ENCODE assay signal across 10 cellular contexts in genomic region chr7:100679927-100680588, GRCh38. TPM values are rescaled to one million over a fixed set of nuclear protein-coding genes. Genes with fewer than 3 reads are reported as not detected.
A peak's percentile ranks its signal among the peaks of the same experiment; 100 is the strongest.
DNase-seq lines count a peak whose midpoint lies in the region; ATAC-seq and TF ChIP-seq lines count a peak whose summit lies in the region.
"Had no signal": no experiment of that assay in that cellular context is flagged by ENCODE, and none has a peak within 500 bp of the region (broad histone marks: within the 10 kb centered on the region; RNA-seq: fewer than 3 reads in every experiment).

No MANE protein-coding gene starts in this region.

- CTCF ChIA-PET in PC-3 (lab: Charles Lee): no interaction called here

- no peak overlapping the region for H4K12ac ChIP-seq in trophoblast cell (ENCODE audit: low read depth, low read length)

- H4K20me1 ChIP-seq in PC-3 (ENCODE audit: low read length): no peaks in the 10 kb centered on the region

- TSS peak; percentile 21 for BruUV-seq in PC-3 (replicated peaks; lab: Mats Ljungman, UMichigan)

- WGBS in esophagus squamous epithelium, 2 donors: 46 to 52% methylated on average over 11 to 13 of the region's 14 CpGs
- no CpG with 5 or more reads among the region's 14 CpGs for WGBS in trophoblast cell (ENCODE audit: extremely low coverage, insufficient coverage, insufficient read length)

- H3K27me3 ChIP-seq in PC-3 (ENCODE audit: low read length) (no peaks in the 10 kb centered on the region), esophagus squamous epithelium (no peaks in the 10 kb centered on the region), trophoblast cell (ENCODE audit: insufficient read depth, low read length) (no peaks in the 10 kb centered on the region)

- no peak for ATAC-seq in PC-3
- ATAC-seq in HG02623 (IDR thresholded peaks at IDR 0.05; ENCODE audit: unreplicated experiment): no peak
- ATAC-seq: mucosa of descending colon had no signal

- H3K4me3 ChIP-seq in PC-3 (ENCODE audit: low read length) (no peak overlapping the region), esophagus squamous epithelium (no peak overlapping the region), trophoblast cell (ENCODE audit: low read depth, low read length) (no peak overlapping the region)
- H3K4me3 ChIP-seq: mucosa of descending colon had no signal

- H2AFZ ChIP-seq in PC-3 (ENCODE audit: low read length): no peak overlapping the region
- H2AFZ ChIP-seq in trophoblast cell (ENCODE audit: insufficient read depth, low read length, poor library complexity): no peak overlapping the region

- H3K23ac ChIP-seq in trophoblast cell (ENCODE audit: low read length): no peak overlapping the region

- no peak overlapping the region for H2BK12ac ChIP-seq in trophoblast cell (ENCODE audit: low read length)

- H2BK120ac ChIP-seq in trophoblast cell (ENCODE audit: insufficient read depth, low read length, poor library complexity): no peak overlapping the region

- no peak overlapping the region for H3K4ac ChIP-seq in trophoblast cell (ENCODE audit: low read depth, low read length)

- no peak overlapping the region for H4K8ac ChIP-seq in trophoblast cell (ENCODE audit: low read depth, low read length)

- intact Hi-C loops in PC-3 (cut with micrococcal nuclease) (no loop called here), esophagus squamous epithelium (cut with DNase I) (no loop called here)

- no peak overlapping the region for H3K14ac ChIP-seq in trophoblast cell (ENCODE audit: low read length)

- H3K4me1 ChIP-seq in PC-3 (ENCODE audit: insufficient read depth, low read length): no peaks in the 10 kb centered on the region
- H3K4me1 ChIP-seq in esophagus squamous epithelium: peaks cover 23 to 74% (median 28%) of the 10 kb centered on the region in 3 donors
- H3K4me1 ChIP-seq in trophoblast cell (ENCODE audit: control insufficient read depth in 1 of 2, insufficient read depth in 2 of 2, low read length in 2 of 2): peaks cover 0 to 4% of the 10 kb centered on the region in 2 experiments

- H2AK5ac ChIP-seq in trophoblast cell (ENCODE audit: low read length): no peak overlapping the region

- TF ChIP-seq POLR2A in esophagus squamous epithelium (IDR thresholded peaks at IDR 0.05): no peak

- TF ChIP-seq CTCF in PC-3 (conservative IDR thresholded peaks at IDR 0.05; ENCODE audit: low read depth, low read length): no peak
- no peak for TF ChIP-seq CTCF in esophagus squamous epithelium (IDR thresholded peaks at IDR 0.05)

- peaks cover 11% of the 10 kb centered on the region for H3K79me2 ChIP-seq in PC-3 (ENCODE audit: low read length)
- peaks cover 4% of the 10 kb centered on the region for H3K79me2 ChIP-seq in trophoblast cell (ENCODE audit: control insufficient read depth, insufficient read depth, low read length, poor library complexity)

- H3K36me3 ChIP-seq in PC-3 (ENCODE audit: low read depth, low read length) (peaks cover 17% of the 10 kb centered on the region; the same call in 1 of the 2 replicates), esophagus squamous epithelium (peaks cover 51 to 87% (median 60%) of the 10 kb centered on the region in 3 donors), trophoblast cell (ENCODE audit: control insufficient read depth in 1 of 2, insufficient read depth in 2 of 2, low read length in 2 of 2) (peaks cover 83 to 84% of the 10 kb centered on the region in 2 experiments)

- no peaks in the 10 kb centered on the region for H3K9me2 ChIP-seq in PC-3 (replicated peaks; ENCODE audit: low read length)

- H4K91ac ChIP-seq in trophoblast cell (ENCODE audit: low read depth, low read length): no peak overlapping the region

- H2BK5ac ChIP-seq in trophoblast cell (ENCODE audit: low read depth, low read length, poor library complexity): no peak overlapping the region

- no peak overlapping the region for H3K27ac ChIP-seq in PC-3 (ENCODE audit: low read length)
- H3K27ac ChIP-seq in esophagus squamous epithelium: peak overlapping the region; percentile 64 to 86 (median 82)
- no peak overlapping the region for H3K27ac ChIP-seq in trophoblast cell (ENCODE audit: low read depth, low read length)

- no peaks in the 10 kb centered on the region for H3F3A ChIP-seq in PC-3 (ENCODE audit: low read length, unreplicated experiment)

- no peaks in the 10 kb centered on the region for H3K9me3 ChIP-seq in PC-3 (ENCODE audit: low read length)
- H3K9me3 ChIP-seq in esophagus squamous epithelium: no peaks in the 10 kb centered on the region
- H3K9me3 ChIP-seq in trophoblast cell (ENCODE audit: insufficient read depth, low read depth, low read length): no peaks in the 10 kb centered on the region
- H3K9me3 ChIP-seq: mucosa of descending colon had no signal

- H3K4me2 ChIP-seq in PC-3 (ENCODE audit: low read length) (no peak overlapping the region), trophoblast cell (ENCODE audit: low read length) (no peak overlapping the region)

- POLR2A ChIA-PET in PC-3 (lab: Charles Lee; ENCODE audit: unreplicated experiment): no interaction called here

- H3K9ac ChIP-seq in PC-3 (ENCODE audit: low read length) (no peak overlapping the region), trophoblast cell (ENCODE audit: low read length) (no peak overlapping the region)

- DNase-seq in EH (ENCODE audit: low read depth) (peak; percentile 30), PC-3 (no peak), esophagus squamous epithelium (lab: John Stamatoyannopoulos, UW) (no peak), trophoblast cell (peak; percentile 47 to 56), COR-L47 (lab: John Stamatoyannopoulos, UW) (no peak), SHP77 treated with DMSO at 0.1 percent for 48 hours (lab: John Stamatoyannopoulos, UW) (no peak)
- DNase-seq in activated CD4-positive, CD25-positive, alpha-beta regulatory T cell treated with anti-CD3 and anti-CD28 coated beads, Interleukin-2, amount 50 U/mL, for 72 hours: no peak
- DNase-seq: RPMI8226 had no signal

- H3K18ac ChIP-seq in trophoblast cell (ENCODE audit: low read length): no peak overlapping the region

- peaks cover 2% of the 10 kb centered on the region for H3K79me1 ChIP-seq in trophoblast cell (ENCODE audit: low read length)

RNA-seq across cellular contexts. Expression of gene GNB2, which starts 6.5 kb away (rescaled TPM):
- total RNA-seq in PC-3 (2014; rRNA removed) (164 and 227 TPM in 2 replicates), esophagus squamous epithelium (100 to 1,000 TPM; 186 to 306 (median 226) TPM)
- 144 and 147 TPM in 2 replicates for polyA plus RNA-seq in trophoblast cell (2013)

RNA-seq across cellular contexts. Expression of gene GIGYF1, which starts 14.0 kb away (rescaled TPM):
- total RNA-seq in PC-3 (2014; rRNA removed) (25.9 and 26.6 TPM in 2 replicates), esophagus squamous epithelium (10 to 100 TPM in 3 of 4 donors, 1 to 10 TPM in 1; 8.0 to 24.2 (median 13.8) TPM)
- 16.4 and 17.3 TPM in 2 replicates for polyA plus RNA-seq in trophoblast cell (2013)

RNA-seq across cellular contexts. Expression of gene ACTL6B, which starts 23.8 kb away (rescaled TPM):
- total RNA-seq in PC-3 (2014; rRNA removed): not detected in 2 replicates
- not detected for total RNA-seq in esophagus squamous epithelium
- not detected in 2 replicates for polyA plus RNA-seq in trophoblast cell (2013)

RNA-seq across cellular contexts. Expression of gene POP7, which starts 25.9 kb away (rescaled TPM):
- total RNA-seq in PC-3 (2014; rRNA removed): 151 and 154 TPM in 2 replicates
- 10 to 100 TPM; 28.0 to 36.7 (median 30.0) TPM for total RNA-seq in esophagus squamous epithelium
- 78.2 and 84.1 TPM in 2 replicates for polyA plus RNA-seq in trophoblast cell (2013)

RNA-seq across cellular contexts. Expression of gene TFR2, which starts 38.7 kb away (rescaled TPM):
- total RNA-seq in PC-3 (2014; rRNA removed) (not detected in 2 replicates), esophagus squamous epithelium (1 to 10 TPM in 1 of 4 donors, under 1 TPM in 3; 0.38 to 1.1 (median 0.84) TPM)
- polyA plus RNA-seq in trophoblast cell (2013): 0.24 and 0.30 TPM in 2 replicates

Comparison
In these comparisons a context has a peak if more than half of its experiments do, and no peak if none do; other contexts are left out.
1. DNase-seq: peak in EH (single experiment) and trophoblast cell (2 of 2); none in PC-3 (single experiment), esophagus squamous epithelium (single experiment), activated CD4-positive, CD25-positive, alpha-beta regulatory T cell treated with anti-CD3 and anti-CD28 coated beads, Interleukin-2, amount 50 U/mL, for 72 hours (single experiment), COR-L47 (single experiment) and SHP77 treated with DMSO at 0.1 percent for 48 hours (single experiment).
2. H3K27ac ChIP-seq: peak in esophagus squamous epithelium (4 of 4); none in PC-3 (single experiment) and trophoblast cell (single experiment).